Comparison of ENCODE assay signal across 8 cellular contexts in the genomic region with DNA sequence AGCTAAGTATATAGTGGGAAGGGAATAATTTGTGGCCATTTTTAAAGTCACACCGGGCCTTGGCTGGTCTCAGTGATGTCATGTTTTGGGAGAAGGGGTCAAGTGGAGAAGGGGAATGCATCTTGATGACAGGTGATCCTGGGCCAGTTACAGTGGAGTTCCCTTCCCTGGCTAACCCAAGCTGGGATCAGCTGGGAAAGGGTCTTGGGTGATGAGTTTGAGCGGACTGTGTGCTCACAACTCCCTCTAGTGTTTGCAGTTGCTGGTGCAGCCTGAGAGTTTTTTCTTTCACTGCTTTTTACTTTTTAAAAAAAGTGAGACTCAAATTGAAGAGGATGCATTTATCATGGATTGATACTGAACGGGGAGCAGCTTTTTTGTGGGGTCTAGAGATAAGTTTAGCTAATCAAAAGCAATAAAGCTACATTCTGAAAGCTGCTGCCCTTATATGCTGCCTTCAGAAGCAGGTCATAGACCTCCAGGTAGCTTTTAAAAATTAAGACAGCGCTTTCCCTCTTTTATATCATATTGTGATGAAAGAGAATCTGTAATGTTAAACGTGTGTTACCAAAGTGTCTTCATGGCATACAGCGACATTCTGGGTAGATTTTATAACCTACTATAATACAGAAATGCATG.
DNase-seq lines count a peak whose midpoint lies in the region; ATAC-seq and TF ChIP-seq lines count a peak whose summit lies in the region.

No MANE protein-coding gene starts in this region.

- H3K36me3 Mint-ChIP-seq in Calu3 (ENCODE audit: insufficient read depth, unreplicated experiment) (no peaks in the 10 kb centered on the region), mesothelial cell of epicardium (peaks cover 27% of the 10 kb centered on the region)
- no peaks in the 10 kb centered on the region for H3K36me3 Mint-ChIP-seq in naive thymus-derived CD8-positive, alpha-beta T cell

- no peaks in the 10 kb centered on the region for H3K4me1 Mint-ChIP-seq in Calu3 (ENCODE audit: low read depth, unreplicated experiment)
- peaks cover 45% of the 10 kb centered on the region for H3K4me1 Mint-ChIP-seq in mesothelial cell of epicardium
- H3K4me1 Mint-ChIP-seq in naive thymus-derived CD8-positive, alpha-beta T cell: peaks cover 0 to 1% (median 0%) of the 10 kb centered on the region in 4 donors

- peak; percentile 42 for TF ChIP-seq CTCF in Calu3 (IDR thresholded peaks at IDR 0.05; ENCODE audit: unreplicated experiment)
- peak; percentile 90 for TF ChIP-seq CTCF in mesothelial cell of epicardium (IDR thresholded peaks at IDR 0.05; ENCODE audit: unreplicated experiment)

- no peak overlapping the region for H3K4me3 Mint-ChIP-seq in Calu3 (ENCODE audit: low read depth, unreplicated experiment)
- no peak overlapping the region for H3K4me3 Mint-ChIP-seq in mesothelial cell of epicardium
- peak overlapping the region in 1 of 10 donors; percentile 1 for H3K4me3 Mint-ChIP-seq in naive thymus-derived CD8-positive, alpha-beta T cell

- CTCF ChIA-PET in Calu3 (lab: Charles Lee): interaction anchor here (1.0 kb wide), 1 partner anchor 245 kb away, joined by 3 read pairs; no protein-coding TSS in a partner anchor

- POLR2A ChIA-PET in naive thymus-derived CD8-positive, alpha-beta T cell (lab: Charles Lee): no interaction called here

- peak; percentile 18 for DNase-seq in Calu3
- peak; percentile 11 for DNase-seq in NCI-H345 (lab: John Stamatoyannopoulos, UW)
- DNase-seq in dermis blood vessel endothelial cell: peak; percentile 73
- no peak for DNase-seq in mesothelial cell of epicardium (ENCODE audit: low spot score in 2 of 2, unreplicated experiment in 2 of 2)
- DNase-seq in naive thymus-derived CD8-positive, alpha-beta T cell: no peak

- no TSS peak for BruUV-seq in Calu3 (replicated peaks; lab: Mats Ljungman, UMichigan)

- no peaks in the 10 kb centered on the region for H3K27me3 Mint-ChIP-seq in Calu3 (ENCODE audit: unreplicated experiment)
- H3K27me3 Mint-ChIP-seq in mesothelial cell of epicardium (ENCODE audit: low read depth): no peaks in the 10 kb centered on the region
- H3K27me3 Mint-ChIP-seq in naive thymus-derived CD8-positive, alpha-beta T cell: peaks cover 0 to 10% (median 5%) of the 10 kb centered on the region in 5 donors

- H3K27ac Mint-ChIP-seq in Calu3 (ENCODE audit: unreplicated experiment): no peak overlapping the region
- peak overlapping the region; percentile 47 for H3K27ac Mint-ChIP-seq in mesothelial cell of epicardium
- H3K27ac Mint-ChIP-seq in naive thymus-derived CD8-positive, alpha-beta T cell: peak overlapping the region in 1 of 10 donors; percentile 57

- ATAC-seq in GM18867 (IDR thresholded peaks at IDR 0.05; ENCODE audit: unreplicated experiment) (peak; percentile 60), GM21786 (IDR thresholded peaks at IDR 0.05; ENCODE audit: unreplicated experiment) (no peak), HG03108 (IDR thresholded peaks at IDR 0.05; ENCODE audit: unreplicated experiment) (no peak)
- ATAC-seq in naive thymus-derived CD8-positive, alpha-beta T cell: no peak

- intact Hi-C loops in Calu3 (cut with micrococcal nuclease; ENCODE audit: unreplicated experiment): loop anchor here (5.0 kb wide), 1 partner anchor 231 kb away; no protein-coding TSS in a partner anchor

- H3K9me3 Mint-ChIP-seq in Calu3 (ENCODE audit: low read depth, unreplicated experiment) (no peaks in the 10 kb centered on the region), mesothelial cell of epicardium (no peaks in the 10 kb centered on the region)
- no peaks in the 10 kb centered on the region for H3K9me3 Mint-ChIP-seq in naive thymus-derived CD8-positive, alpha-beta T cell

Comparison
In these comparisons a context has a peak if more than half of its experiments do, and no peak if none do; other contexts are left out.
1. DNase-seq: peak in Calu3 (single experiment), NCI-H345 (single experiment) and dermis blood vessel endothelial cell (single experiment); none in mesothelial cell of epicardium (0 of 2) and naive thymus-derived CD8-positive, alpha-beta T cell (0 of 10).